9 cellular contexts compared by ENCODE assay signal in genomic region chr19:58553799-58554493, GRCh38. TPM values are rescaled to one million over a fixed set of nuclear protein-coding genes. Genes with fewer than 3 reads are reported as not detected.
DNase-seq lines count a peak whose midpoint lies in the region; ATAC-seq, FAIRE-seq and TF ChIP-seq lines count a peak whose summit lies in the region.
"Had no signal": no experiment of that assay in that cellular context is flagged by ENCODE, and none has a peak within 500 bp of the region (broad histone marks: within the 10 kb centered on the region; RNA-seq: fewer than 3 reads in every experiment).

No MANE protein-coding gene starts in this region.

- H3K36me3 Mint-ChIP-seq in activated T-cell treated with anti-CD3 and anti-CD28 coated beads, Interleukin-2, amount 50 U/mL, for 4 hours (ENCODE audit: insufficient read depth): peaks cover 46% of the 10 kb centered on the region
- peaks cover 23% of the 10 kb centered on the region for H3K36me3 Mint-ChIP-seq in type B pancreatic cell

- H3K4me3 ChIP-seq in K562 (peak overlapping the region; percentile 62), lower lobe of right lung (peak overlapping the region; percentile 91)

- peak overlapping the region; percentile 98 for H3K4me3 Mint-ChIP-seq in activated T-cell treated with anti-CD3 and anti-CD28 coated beads, Interleukin-2, amount 50 U/mL, for 4 hours
- peak overlapping the region; percentile 95 for H3K4me3 Mint-ChIP-seq in type B pancreatic cell

- in situ Hi-C loops in K562 (cut with MboI): no loop called here

- H3K9me3 ChIP-seq in K562 (replicated peaks; ENCODE audit: control insufficient read depth, insufficient read depth, low read depth, low read length): no peaks in the 10 kb centered on the region
- no peaks in the 10 kb centered on the region for H3K9me3 ChIP-seq in lower lobe of right lung

- H3K4me1 ChIP-seq in K562 (replicated peaks in 1 of 2; ENCODE audit: control insufficient read depth in 2 of 2, insufficient read depth in 2 of 2, low read length in 2 of 2) (peaks cover 28 to 60% of the 10 kb centered on the region in 2 experiments), lower lobe of right lung (peaks cover 39% of the 10 kb centered on the region)

- intact Hi-C loops in K562 (cut with micrococcal nuclease) (no loop called here), lower lobe of right lung (cut with DNase I) (no loop called here)

- peaks cover 43% of the 10 kb centered on the region for H3K79me2 ChIP-seq in K562 (ENCODE audit: control insufficient read depth, insufficient read depth, low read length)

- BruUV-seq in K562 (replicated peaks; lab: Mats Ljungman, UMichigan): no TSS peak

- H3K27me3 ChIP-seq in K562 (ENCODE audit: control insufficient read depth in 2 of 2, insufficient read depth in 2 of 2, low read length in 2 of 2) (no peaks in the 10 kb centered on the region), lower lobe of right lung (ENCODE audit: low read depth) (no peaks in the 10 kb centered on the region)

- H3K4me1 Mint-ChIP-seq in activated T-cell treated with anti-CD3 and anti-CD28 coated beads, Interleukin-2, amount 50 U/mL, for 4 hours (ENCODE audit: low read depth): peaks cover 44% of the 10 kb centered on the region
- H3K4me1 Mint-ChIP-seq in type B pancreatic cell (ENCODE audit: unreplicated experiment): peaks cover 20% of the 10 kb centered on the region

- POLR2A ChIA-PET in K562 (lab: Yijun Ruan, JAX): interaction anchor here (0.6 to 3.7 kb wide), 10 partner anchors 9 to 191 kb away, joined by 3 to 48 read pairs (median 4); partner anchors contain the start of genes TRIM28, ZBTB45, ZNF446 and ZNF497

- no peak for ATAC-seq in activated T-cell treated with anti-CD3 and anti-CD28 coated beads, Interleukin-2, amount 50 U/mL, for 4 hours
- ATAC-seq in K562 (no peak), lower lobe of right lung (no peak), HG03025 (IDR thresholded peaks at IDR 0.05; ENCODE audit: low FRiP score, unreplicated experiment) (no peak), GM21447 (IDR thresholded peaks at IDR 0.05; ENCODE audit: unreplicated experiment) (no peak), HG02798 (IDR thresholded peaks at IDR 0.05; ENCODE audit: poor library complexity, unreplicated experiment) (no peak)

- H3K9ac ChIP-seq in K562 (ENCODE audit: insufficient read depth in 1 of 2, low read depth in 2 of 2, low read length in 2 of 2): peak overlapping the region; percentile 84 to 94

- no peak for TF ChIP-seq RAD21 in K562 (CRISPR knock-in tag; conservative IDR thresholded peaks at IDR 0.05 in 1 of 2, IDR thresholded peaks at IDR 0.05 in 1 of 2)

- H3K4me2 ChIP-seq in K562 (ENCODE audit: insufficient read depth, low read length): peak overlapping the region; percentile 98

- FAIRE-seq in K562 (lab: Jason Lieb, UNC): peak; percentile 59
- FAIRE-seq: islet of Langerhans had no signal

- peak overlapping the region; percentile 86 for H3K27ac ChIP-seq in K562 (ENCODE audit: extremely low read depth, low read depth, low read length)
- H3K27ac ChIP-seq in lower lobe of right lung: peak overlapping the region; percentile 95

- H3K9me1 ChIP-seq in K562 (ENCODE audit: control insufficient read depth, insufficient read depth, low read length): peaks cover 3% of the 10 kb centered on the region

- no peak for DNase-seq in activated T-cell treated with anti-CD3 and anti-CD28 coated beads, Interleukin-2, amount 50 U/mL, for 4 hours
- no peak for DNase-seq in activated T-cell treated with anti-CD3 and anti-CD28 coated beads for 4 hours
- DNase-seq in K562 (ENCODE audit: extremely low read depth in 1 of 4, low spot score in 3 of 4): no peak
- DNase-seq in lower lobe of right lung: no peak
- DNase-seq in type B pancreatic cell (ENCODE audit: extremely low spot score, unreplicated experiment): no peak

- TF ChIP-seq POLR2A in K562 (conservative IDR thresholded peaks at IDR 0.05): no peak

- CTCF ChIA-PET in K562 (lab: Yijun Ruan, JAX; ENCODE audit: low intra/inter-chr PET ratio): no interaction called here

- peak overlapping the region; percentile 99 for H3K27ac Mint-ChIP-seq in type B pancreatic cell

- WGBS in K562 (ENCODE audit: insufficient coverage, low coverage, missing lambda C conversion rate): 60% methylated on average over 18 of the region's 18 CpGs

- TF ChIP-seq CTCF in K562 (IDR thresholded peaks at IDR 0.05 in 2 of 3, conservative IDR thresholded peaks at IDR 0.05 in 1 of 3; ENCODE audit: insufficient read depth in 2 of 3, low read depth in 1 of 3, low read length in 3 of 3) (no peak), lower lobe of right lung (IDR thresholded peaks at IDR 0.05) (no peak), type B pancreatic cell (conservative IDR thresholded peaks at IDR 0.05) (no peak)

- H3K27me3 Mint-ChIP-seq in activated T-cell treated with anti-CD3 and anti-CD28 coated beads, Interleukin-2, amount 50 U/mL, for 4 hours (ENCODE audit: low read depth): no peaks in the 10 kb centered on the region
- no peaks in the 10 kb centered on the region for H3K27me3 Mint-ChIP-seq in type B pancreatic cell

- H4K20me1 ChIP-seq in K562 (replicated peaks; ENCODE audit: control insufficient read depth, insufficient read depth, low read length): peaks cover 4% of the 10 kb centered on the region; the same call in 1 of the 2 replicates

- no peaks in the 10 kb centered on the region for H3K9me3 Mint-ChIP-seq in activated T-cell treated with anti-CD3 and anti-CD28 coated beads, Interleukin-2, amount 50 U/mL, for 4 hours
- H3K9me3 Mint-ChIP-seq in type B pancreatic cell: no peaks in the 10 kb centered on the region

- H3K36me3 ChIP-seq in K562 (ENCODE audit: control insufficient read depth, insufficient read depth, low read length) (peaks cover 70% of the 10 kb centered on the region), lower lobe of right lung (peaks cover 69% of the 10 kb centered on the region)

- no peak overlapping the region for H2AFZ ChIP-seq in K562 (ENCODE audit: low read depth, low read length)

- TF ChIP-seq EP300 in K562 (IDR thresholded peaks at IDR 0.05; ENCODE audit: low read length): no peak

RNA-seq across cellular contexts. Expression of gene CHMP2A, which starts 1.0 kb away (rescaled TPM):
- total RNA-seq in activated T-cell treated with anti-CD3 and anti-CD28 coated beads, Interleukin-2, amount 50 U/mL, for 4 hours: 100 to 1,000 TPM; 117 to 128 (median 119) TPM
- total RNA-seq in K562 (2011; cell fraction: chromatin; rRNA removed; ENCODE audit: low replicate concordance): 34.9 and 55.0 TPM in 2 replicates
- total RNA-seq in K562 (2011; cell fraction: nucleolus; rRNA removed): 42.5 and 47.5 TPM in 2 replicates
- 36.2 and 43.3 TPM in 2 replicates for total RNA-seq in K562 (2011; cell fraction: nucleoplasm; rRNA removed)
- total RNA-seq in K562 (2014; rRNA removed) (127 and 142 TPM in 2 replicates), K562 (2014; rRNA removed; fragmentation: Illumina TruSeq; extraction: Trizol) (49.3 and 58.4 TPM in 2 replicates), K562 (2015; rRNA removed; fragmentation: Illumina TruSeq; extraction: Trizol) (86.9 and 87.2 TPM in 2 replicates), K562 (2021) (88.4 and 89.8 TPM in 2 replicates), lower lobe of right lung (104 TPM), type B pancreatic cell (ENCODE audit: low replicate concordance) (86.5 and 97.7 TPM in 2 replicates)
- polyA plus RNA-seq in K562 (2011; rRNA removed) (81.7 and 86.7 TPM in 2 replicates), K562 (2014; fragmentation: Illumina TruSeq; extraction: Trizol) (110 and 112 TPM in 2 replicates), K562 (2014; fragmentation: Nextera tagmentation; extraction: Ambion mirVana) (10 to 100 TPM; 57.6 to 71.1 TPM), K562 (2014; rRNA removed) (154 and 159 TPM in 2 replicates)
- polyA plus RNA-seq in K562 (2011; cell fraction: cytosol; rRNA removed): 111 and 116 TPM in 2 replicates
- 72.3 and 77.4 TPM in 2 replicates for polyA plus RNA-seq in K562 (2011; cell fraction: nucleus; rRNA removed)
- 122 and 150 TPM in 2 replicates for polyA plus RNA-seq in K562 (2012)
- 162 and 173 TPM in 2 replicates for polyA minus RNA-seq in K562 (2011; rRNA and poly(A)+ RNA removed)
- 59.5 and 70.2 TPM in 2 replicates for polyA minus RNA-seq in K562 (2011; cell fraction: cytosol; rRNA and poly(A)+ RNA removed)
- polyA minus RNA-seq in K562 (2011; cell fraction: nucleus; rRNA and poly(A)+ RNA removed): 15.3 and 24.0 TPM in 2 replicates

RNA-seq across cellular contexts. Expression of gene UBE2M, which starts 4.5 kb away (rescaled TPM):
- 100 to 1,000 TPM; 138 to 155 (median 153) TPM for total RNA-seq in activated T-cell treated with anti-CD3 and anti-CD28 coated beads, Interleukin-2, amount 50 U/mL, for 4 hours
- 47.2 and 87.3 TPM in 2 replicates for total RNA-seq in K562 (2011; cell fraction: chromatin; rRNA removed; ENCODE audit: low replicate concordance)
- total RNA-seq in K562 (2011; cell fraction: nucleolus; rRNA removed): 77.7 and 87.6 TPM in 2 replicates
- 51.2 and 56.4 TPM in 2 replicates for total RNA-seq in K562 (2011; cell fraction: nucleoplasm; rRNA removed)
- 101 and 139 TPM in 2 replicates for total RNA-seq in K562 (2014; rRNA removed)
- 79.2 and 81.1 TPM in 2 replicates for total RNA-seq in K562 (2014; rRNA removed; fragmentation: Illumina TruSeq; extraction: Trizol)
- total RNA-seq in K562 (2015; rRNA removed; fragmentation: Illumina TruSeq; extraction: Trizol): 85.7 and 86.5 TPM in 2 replicates
- total RNA-seq in K562 (2021): 127 and 131 TPM in 2 replicates
- 92.0 and 117 TPM in 2 replicates for polyA plus RNA-seq in K562 (2011; rRNA removed)
- polyA plus RNA-seq in K562 (2011; cell fraction: cytosol; rRNA removed): 81.3 and 96.5 TPM in 2 replicates
- 119 and 126 TPM in 2 replicates for polyA plus RNA-seq in K562 (2011; cell fraction: nucleus; rRNA removed)
- 112 and 160 TPM in 2 replicates for polyA plus RNA-seq in K562 (2012)
- 137 and 163 TPM in 2 replicates for polyA plus RNA-seq in K562 (2014; fragmentation: Illumina TruSeq; extraction: Trizol)
- polyA plus RNA-seq in K562 (2014; fragmentation: Nextera tagmentation; extraction: Ambion mirVana): 1 to 10 TPM in 1 of 2 experiments, under 1 TPM in 1; 0.92 to 1.5 TPM
- polyA plus RNA-seq in K562 (2014; rRNA removed): 84.8 and 96.4 TPM in 2 replicates
- polyA minus RNA-seq in K562 (2011; rRNA and poly(A)+ RNA removed): 69.1 and 92.2 TPM in 2 replicates
- polyA minus RNA-seq in K562 (2011; cell fraction: cytosol; rRNA and poly(A)+ RNA removed): 57.2 and 68.0 TPM in 2 replicates
- polyA minus RNA-seq in K562 (2011; cell fraction: nucleus; rRNA and poly(A)+ RNA removed): 15.5 and 29.4 TPM in 2 replicates
- total RNA-seq in lower lobe of right lung: 50.4 TPM
- 78.0 and 81.9 TPM in 2 replicates for total RNA-seq in type B pancreatic cell (ENCODE audit: low replicate concordance)

RNA-seq across cellular contexts. Expression of gene TRIM28, which starts 10.1 kb away (rescaled TPM):
- total RNA-seq in activated T-cell treated with anti-CD3 and anti-CD28 coated beads, Interleukin-2, amount 50 U/mL, for 4 hours: 100 to 1,000 TPM; 850 to 963 (median 920) TPM
- 526 and 1,695 TPM in 2 replicates for total RNA-seq in K562 (2011; cell fraction: chromatin; rRNA removed; ENCODE audit: low replicate concordance)
- total RNA-seq in K562 (2011; cell fraction: nucleolus; rRNA removed): 1,048 and 1,300 TPM in 2 replicates
- 609 and 709 TPM in 2 replicates for total RNA-seq in K562 (2011; cell fraction: nucleoplasm; rRNA removed)
- total RNA-seq in K562 (2014; rRNA removed) (779 and 1,386 TPM in 2 replicates), K562 (2014; rRNA removed; fragmentation: Illumina TruSeq; extraction: Trizol) (358 and 467 TPM in 2 replicates), K562 (2015; rRNA removed; fragmentation: Illumina TruSeq; extraction: Trizol) (523 and 570 TPM in 2 replicates), K562 (2021) (752 and 797 TPM in 2 replicates), lower lobe of right lung (233 TPM), type B pancreatic cell (ENCODE audit: low replicate concordance) (401 and 679 TPM in 2 replicates)
- polyA plus RNA-seq in K562 (2011; rRNA removed) (434 and 1,024 TPM in 2 replicates), K562 (2014; fragmentation: Illumina TruSeq; extraction: Trizol) (640 and 764 TPM in 2 replicates), K562 (2014; fragmentation: Nextera tagmentation; extraction: Ambion mirVana) (10 to 100 TPM; 12.1 to 29.3 TPM), K562 (2014; rRNA removed) (490 and 541 TPM in 2 replicates)
- polyA plus RNA-seq in K562 (2011; cell fraction: cytosol; rRNA removed): 553 and 1,059 TPM in 2 replicates
- polyA plus RNA-seq in K562 (2011; cell fraction: nucleus; rRNA removed): 1,513 and 2,015 TPM in 2 replicates
- polyA plus RNA-seq in K562 (2012): 1,261 and 1,407 TPM in 2 replicates
- polyA minus RNA-seq in K562 (2011; rRNA and poly(A)+ RNA removed): 826 and 1,247 TPM in 2 replicates
- 1,076 and 1,289 TPM in 2 replicates for polyA minus RNA-seq in K562 (2011; cell fraction: cytosol; rRNA and poly(A)+ RNA removed)
- polyA minus RNA-seq in K562 (2011; cell fraction: nucleus; rRNA and poly(A)+ RNA removed): 406 and 505 TPM in 2 replicates

RNA-seq across cellular contexts. Expression of gene MZF1, which starts 19.2 kb away (rescaled TPM):
- 10 to 100 TPM; 12.4 to 16.9 (median 12.7) TPM for total RNA-seq in activated T-cell treated with anti-CD3 and anti-CD28 coated beads, Interleukin-2, amount 50 U/mL, for 4 hours
- 118 and 203 TPM in 2 replicates for total RNA-seq in K562 (2011; cell fraction: chromatin; rRNA removed; ENCODE audit: low replicate concordance)
- 122 and 125 TPM in 2 replicates for total RNA-seq in K562 (2011; cell fraction: nucleolus; rRNA removed)
- 136 and 199 TPM in 2 replicates for total RNA-seq in K562 (2011; cell fraction: nucleoplasm; rRNA removed)
- 11.5 and 13.3 TPM in 2 replicates for total RNA-seq in K562 (2014; rRNA removed)
- 5.7 and 6.5 TPM in 2 replicates for total RNA-seq in K562 (2014; rRNA removed; fragmentation: Illumina TruSeq; extraction: Trizol)
- total RNA-seq in K562 (2015; rRNA removed; fragmentation: Illumina TruSeq; extraction: Trizol): 7.2 and 8.3 TPM in 2 replicates
- total RNA-seq in K562 (2021): 18.8 and 19.8 TPM in 2 replicates
- polyA plus RNA-seq in K562 (2011; rRNA removed): 17.0 and 25.4 TPM in 2 replicates
- polyA plus RNA-seq in K562 (2011; cell fraction: cytosol; rRNA removed): 15.8 and 20.8 TPM in 2 replicates
- 140 and 224 TPM in 2 replicates for polyA plus RNA-seq in K562 (2011; cell fraction: nucleus; rRNA removed)
- polyA plus RNA-seq in K562 (2012): 14.1 and 31.8 TPM in 2 replicates
- 13.4 and 15.1 TPM in 2 replicates for polyA plus RNA-seq in K562 (2014; fragmentation: Illumina TruSeq; extraction: Trizol)
- 1 to 10 TPM in 1 of 2 experiments, under 1 TPM in 1; 0.31 to 1.6 TPM for polyA plus RNA-seq in K562 (2014; fragmentation: Nextera tagmentation; extraction: Ambion mirVana)
- polyA plus RNA-seq in K562 (2014; rRNA removed): 28.2 and 29.3 TPM in 2 replicates
- polyA minus RNA-seq in K562 (2011; rRNA and poly(A)+ RNA removed): 7.8 and 8.5 TPM in 2 replicates
- 5.7 and 10.1 TPM in 2 replicates for polyA minus RNA-seq in K562 (2011; cell fraction: cytosol; rRNA and poly(A)+ RNA removed)
- 27.2 and 29.3 TPM in 2 replicates for polyA minus RNA-seq in K562 (2011; cell fraction: nucleus; rRNA and poly(A)+ RNA removed)
- total RNA-seq in lower lobe of right lung: 50.7 TPM
- total RNA-seq in type B pancreatic cell (ENCODE audit: low replicate concordance): 22.9 and 30.0 TPM in 2 replicates

RNA-seq across cellular contexts. Expression of gene ZBTB45, which starts 34.3 kb away (rescaled TPM):
- total RNA-seq in activated T-cell treated with anti-CD3 and anti-CD28 coated beads, Interleukin-2, amount 50 U/mL, for 4 hours: 10 to 100 TPM; 15.4 to 16.7 (median 16.1) TPM
- total RNA-seq in K562 (2011; cell fraction: chromatin; rRNA removed; ENCODE audit: low replicate concordance): 5.0 and 18.1 TPM in 2 replicates
- total RNA-seq in K562 (2011; cell fraction: nucleolus; rRNA removed): 20.8 and 21.2 TPM in 2 replicates
- total RNA-seq in K562 (2011; cell fraction: nucleoplasm; rRNA removed): 9.8 and 10.9 TPM in 2 replicates
- total RNA-seq in K562 (2014; rRNA removed) (7.2 and 7.8 TPM in 2 replicates), K562 (2014; rRNA removed; fragmentation: Illumina TruSeq; extraction: Trizol) (0.32 and 0.58 TPM in 2 replicates), K562 (2015; rRNA removed; fragmentation: Illumina TruSeq; extraction: Trizol) (2.2 and 2.7 TPM in 2 replicates), K562 (2021) (14.0 and 16.1 TPM in 2 replicates), lower lobe of right lung (14.1 TPM), type B pancreatic cell (ENCODE audit: low replicate concordance) (18.6 and 20.2 TPM in 2 replicates)
- polyA plus RNA-seq in K562 (2011; rRNA removed) (1.4 and 4.0 TPM in 2 replicates), K562 (2014; fragmentation: Illumina TruSeq; extraction: Trizol) (1.8 and 4.7 TPM in 2 replicates), K562 (2014; fragmentation: Nextera tagmentation; extraction: Ambion mirVana) (under 1 TPM; 0.08 to 0.13 TPM), K562 (2014; rRNA removed) (5.8 and 6.8 TPM in 2 replicates)
- 3.6 and 10.4 TPM in 2 replicates for polyA plus RNA-seq in K562 (2011; cell fraction: cytosol; rRNA removed)
- polyA plus RNA-seq in K562 (2011; cell fraction: nucleus; rRNA removed): 7.2 and 14.2 TPM in 2 replicates
- 11.7 TPM in 2 replicates for polyA plus RNA-seq in K562 (2012)
- 1.9 and 2.0 TPM in 2 replicates for polyA minus RNA-seq in K562 (2011; rRNA and poly(A)+ RNA removed)
- polyA minus RNA-seq in K562 (2011; cell fraction: cytosol; rRNA and poly(A)+ RNA removed): 5.1 and 6.6 TPM in 2 replicates
- 10.7 and 11.2 TPM in 2 replicates for polyA minus RNA-seq in K562 (2011; cell fraction: nucleus; rRNA and poly(A)+ RNA removed)
